1 cellular context compared by ENCODE assay signal in the genomic region with DNA sequence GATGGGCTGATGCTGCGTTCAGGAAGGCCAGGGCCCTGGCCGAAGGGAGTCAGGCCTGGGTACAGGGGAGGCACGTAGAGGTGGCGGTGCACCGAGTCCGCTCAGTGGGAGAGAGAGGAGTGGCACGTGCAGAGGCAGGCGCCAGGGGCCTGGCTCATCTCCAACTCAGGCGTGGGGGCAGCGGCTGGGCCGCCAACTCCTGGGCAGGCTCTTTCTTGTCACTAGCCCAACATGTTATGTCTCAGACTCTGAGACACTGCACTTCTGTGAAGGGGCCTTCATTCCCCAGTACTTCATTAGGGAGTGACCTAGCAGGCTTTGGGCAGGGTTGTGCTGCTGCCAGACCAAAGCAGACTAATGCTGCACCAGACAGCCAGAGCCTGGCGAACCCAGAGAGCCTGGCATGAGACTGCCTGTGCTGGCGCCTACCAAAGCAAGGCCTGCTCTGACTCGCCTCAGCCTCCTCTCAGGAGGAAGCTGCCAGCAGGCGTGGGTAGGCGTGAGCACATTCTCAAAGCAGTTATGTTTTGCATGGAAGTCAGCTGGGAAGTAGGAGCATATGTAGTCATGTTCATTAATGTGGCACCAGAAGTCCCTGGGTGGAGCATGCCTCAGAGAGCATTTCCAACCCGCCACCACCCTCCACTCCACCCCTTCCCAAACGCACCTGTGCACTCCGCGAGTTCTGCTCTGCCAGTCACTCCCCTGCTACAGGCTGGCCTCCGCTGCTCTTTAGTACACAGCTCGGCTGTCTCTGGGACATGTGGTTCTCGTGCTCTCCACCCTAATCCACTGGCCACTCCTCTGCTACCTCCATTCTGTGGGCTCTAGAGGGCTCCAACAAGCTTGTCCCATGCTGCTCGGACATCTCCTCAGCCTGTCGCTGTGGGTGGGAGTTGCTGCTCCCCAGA.
TF ChIP-seq lines count a peak whose summit lies in the region.

No MANE protein-coding gene starts in this region.

TF ChIP-seq in HEK293, 187 proteins besides CTCF, POLR2A, EP300 and RAD21 (continued from another document and continues in another):
- TF ChIP-seq ZNF549 (tag by site-specific recombination; IDR thresholded peaks at IDR 0.05), result no peak
- no peak for TF ChIP-seq ZNF140 (tag by site-specific recombination; IDR thresholded peaks at IDR 0.05)
- TF ChIP-seq GFI1B (tag by site-specific recombination; IDR thresholded peaks at IDR 0.05), result no peak
- TF ChIP-seq, protein P1, sequence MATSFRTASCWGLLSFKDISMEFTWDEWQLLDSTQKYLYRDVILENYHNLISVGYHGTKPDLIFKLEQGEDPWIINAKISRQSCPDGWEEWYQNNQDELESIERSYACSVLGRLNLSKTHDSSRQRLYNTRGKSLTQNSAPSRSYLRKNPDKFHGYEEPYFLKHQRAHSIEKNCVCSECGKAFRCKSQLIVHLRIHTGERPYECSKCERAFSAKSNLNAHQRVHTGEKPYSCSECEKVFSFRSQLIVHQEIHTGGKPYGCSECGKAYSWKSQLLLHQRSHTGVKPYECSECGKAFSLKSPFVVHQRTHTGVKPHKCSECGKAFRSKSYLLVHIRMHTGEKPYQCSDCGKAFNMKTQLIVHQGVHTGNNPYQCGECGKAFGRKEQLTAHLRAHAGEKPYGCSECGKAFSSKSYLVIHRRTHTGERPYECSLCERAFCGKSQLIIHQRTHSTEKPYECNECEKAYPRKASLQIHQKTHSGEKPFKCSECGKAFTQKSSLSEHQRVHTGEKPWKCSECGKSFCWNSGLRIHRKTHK (tag by site-specific recombination; IDR thresholded peaks at IDR 0.05), result no peak
- TF ChIP-seq ZNF202 (tag by site-specific recombination; IDR thresholded peaks at IDR 0.05; ENCODE audit: borderline replicate concordance), result no peak
- TF ChIP-seq IKZF3 (tag by site-specific recombination; IDR thresholded peaks at IDR 0.05), result no peak
- TF ChIP-seq ZBTB20 (tag by site-specific recombination; IDR thresholded peaks at IDR 0.05), result peak; percentile 16; the same call in 1 of the 2 replicates
- TF ChIP-seq, protein P2, sequence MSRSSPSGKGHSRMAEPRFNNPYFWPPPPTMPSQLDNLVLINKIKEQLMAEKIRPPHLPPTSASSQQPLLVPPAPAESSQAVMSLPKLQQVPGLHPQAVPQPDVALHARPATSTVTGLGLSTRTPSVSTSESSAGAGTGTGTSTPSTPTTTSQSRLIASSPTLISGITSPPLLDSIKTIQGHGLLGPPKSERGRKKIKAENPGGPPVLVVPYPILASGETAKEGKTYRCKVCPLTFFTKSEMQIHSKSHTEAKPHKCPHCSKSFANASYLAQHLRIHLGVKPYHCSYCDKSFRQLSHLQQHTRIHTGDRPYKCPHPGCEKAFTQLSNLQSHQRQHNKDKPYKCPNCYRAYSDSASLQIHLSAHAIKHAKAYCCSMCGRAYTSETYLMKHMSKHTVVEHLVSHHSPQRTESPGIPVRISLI (tag by site-specific recombination; IDR thresholded peaks at IDR 0.05), result no peak
- no peak for TF ChIP-seq ZFP37 (tag by site-specific recombination; IDR thresholded peaks at IDR 0.05)
- TF ChIP-seq, protein P3, sequence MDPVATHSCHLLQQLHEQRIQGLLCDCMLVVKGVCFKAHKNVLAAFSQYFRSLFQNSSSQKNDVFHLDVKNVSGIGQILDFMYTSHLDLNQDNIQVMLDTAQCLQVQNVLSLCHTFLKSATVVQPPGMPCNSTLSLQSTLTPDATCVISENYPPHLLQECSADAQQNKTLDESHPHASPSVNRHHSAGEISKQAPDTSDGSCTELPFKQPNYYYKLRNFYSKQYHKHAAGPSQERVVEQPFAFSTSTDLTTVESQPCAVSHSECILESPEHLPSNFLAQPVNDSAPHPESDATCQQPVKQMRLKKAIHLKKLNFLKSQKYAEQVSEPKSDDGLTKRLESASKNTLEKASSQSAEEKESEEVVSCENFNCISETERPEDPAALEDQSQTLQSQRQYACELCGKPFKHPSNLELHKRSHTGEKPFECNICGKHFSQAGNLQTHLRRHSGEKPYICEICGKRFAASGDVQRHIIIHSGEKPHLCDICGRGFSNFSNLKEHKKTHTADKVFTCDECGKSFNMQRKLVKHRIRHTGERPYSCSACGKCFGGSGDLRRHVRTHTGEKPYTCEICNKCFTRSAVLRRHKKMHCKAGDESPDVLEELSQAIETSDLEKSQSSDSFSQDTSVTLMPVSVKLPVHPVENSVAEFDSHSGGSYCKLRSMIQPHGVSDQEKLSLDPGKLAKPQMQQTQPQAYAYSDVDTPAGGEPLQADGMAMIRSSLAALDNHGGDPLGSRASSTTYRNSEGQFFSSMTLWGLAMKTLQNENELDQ (tag by site-specific recombination; IDR thresholded peaks at IDR 0.05; ENCODE audit: low read depth), result no peak
- TF ChIP-seq ZNF114 (tag by site-specific recombination; IDR thresholded peaks at IDR 0.05), result no peak
- no peak for TF ChIP-seq ZNF473 (tag by site-specific recombination; IDR thresholded peaks at IDR 0.05)
- TF ChIP-seq GLI2 (tag by site-specific recombination; IDR thresholded peaks at IDR 0.05; ENCODE audit: borderline replicate concordance, low read depth), result no peak
- peak; percentile 29; the same call in 1 of the 2 replicates for TF ChIP-seq GLIS2 (tag by site-specific recombination; IDR thresholded peaks at IDR 0.05)
- 0 out of 2 replicates have a peak, but pooled peaks have one; percentile 25 for TF ChIP-seq ZNF610 (tag by site-specific recombination; IDR thresholded peaks at IDR 0.05; ENCODE audit: borderline replicate concordance)
- no peak for TF ChIP-seq ZNF768 (tag by site-specific recombination; IDR thresholded peaks at IDR 0.05)
- no peak for TF ChIP-seq ZNF529 (tag by site-specific recombination; IDR thresholded peaks at IDR 0.05; ENCODE audit: insufficient replicate concordance)
- TF ChIP-seq RBAK (tag by site-specific recombination; IDR thresholded peaks at IDR 0.05), result no peak
- peak; percentile 80 for TF ChIP-seq ZFHX2 (tag by site-specific recombination; conservative IDR thresholded peaks at IDR 0.05)
- TF ChIP-seq, protein P4, sequence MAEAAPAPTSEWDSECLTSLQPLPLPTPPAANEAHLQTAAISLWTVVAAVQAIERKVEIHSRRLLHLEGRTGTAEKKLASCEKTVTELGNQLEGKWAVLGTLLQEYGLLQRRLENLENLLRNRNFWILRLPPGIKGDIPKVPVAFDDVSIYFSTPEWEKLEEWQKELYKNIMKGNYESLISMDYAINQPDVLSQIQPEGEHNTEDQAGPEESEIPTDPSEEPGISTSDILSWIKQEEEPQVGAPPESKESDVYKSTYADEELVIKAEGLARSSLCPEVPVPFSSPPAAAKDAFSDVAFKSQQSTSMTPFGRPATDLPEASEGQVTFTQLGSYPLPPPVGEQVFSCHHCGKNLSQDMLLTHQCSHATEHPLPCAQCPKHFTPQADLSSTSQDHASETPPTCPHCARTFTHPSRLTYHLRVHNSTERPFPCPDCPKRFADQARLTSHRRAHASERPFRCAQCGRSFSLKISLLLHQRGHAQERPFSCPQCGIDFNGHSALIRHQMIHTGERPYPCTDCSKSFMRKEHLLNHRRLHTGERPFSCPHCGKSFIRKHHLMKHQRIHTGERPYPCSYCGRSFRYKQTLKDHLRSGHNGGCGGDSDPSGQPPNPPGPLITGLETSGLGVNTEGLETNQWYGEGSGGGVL (tag by site-specific recombination; IDR thresholded peaks at IDR 0.05), result no peak
- no peak for TF ChIP-seq YY2 (tag by site-specific recombination; IDR thresholded peaks at IDR 0.05)
- TF ChIP-seq KLF7 (tag by site-specific recombination; IDR thresholded peaks at IDR 0.05; ENCODE audit: borderline replicate concordance), result no peak
- TF ChIP-seq ZNF792 (tag by site-specific recombination; IDR thresholded peaks at IDR 0.05), result no peak
- TF ChIP-seq ZNF23 (tag by site-specific recombination; IDR thresholded peaks at IDR 0.05; ENCODE audit: borderline replicate concordance), result no peak
- TF ChIP-seq ZNF785 (tag by site-specific recombination; IDR thresholded peaks at IDR 0.05), result no peak
- TF ChIP-seq ZNF37A (tag by site-specific recombination; IDR thresholded peaks at IDR 0.05), result no peak
- TF ChIP-seq ZNF626 (tag by site-specific recombination; IDR thresholded peaks at IDR 0.05), result no peak
- no peak for TF ChIP-seq ZNF138 (tag by site-specific recombination; IDR thresholded peaks at IDR 0.05; ENCODE audit: borderline replicate concordance)
- TF ChIP-seq ZNF843 (tag by site-specific recombination; IDR thresholded peaks at IDR 0.05), result peak; percentile 20; the same call in 1 of the 2 replicates
- no peak for TF ChIP-seq MEIS1 (CRISPR knock-in tag; IDR thresholded peaks at IDR 0.05; ENCODE audit: borderline replicate concordance)
- TF ChIP-seq ZNF776 (tag by site-specific recombination; IDR thresholded peaks at IDR 0.05; ENCODE audit: borderline replicate concordance), result no peak
- peak; percentile 99 for TF ChIP-seq ZBTB17 (tag by site-specific recombination; IDR thresholded peaks at IDR 0.05)
- no peak for TF ChIP-seq ZNF169 (tag by site-specific recombination; IDR thresholded peaks at IDR 0.05)
- TF ChIP-seq, protein P5, sequence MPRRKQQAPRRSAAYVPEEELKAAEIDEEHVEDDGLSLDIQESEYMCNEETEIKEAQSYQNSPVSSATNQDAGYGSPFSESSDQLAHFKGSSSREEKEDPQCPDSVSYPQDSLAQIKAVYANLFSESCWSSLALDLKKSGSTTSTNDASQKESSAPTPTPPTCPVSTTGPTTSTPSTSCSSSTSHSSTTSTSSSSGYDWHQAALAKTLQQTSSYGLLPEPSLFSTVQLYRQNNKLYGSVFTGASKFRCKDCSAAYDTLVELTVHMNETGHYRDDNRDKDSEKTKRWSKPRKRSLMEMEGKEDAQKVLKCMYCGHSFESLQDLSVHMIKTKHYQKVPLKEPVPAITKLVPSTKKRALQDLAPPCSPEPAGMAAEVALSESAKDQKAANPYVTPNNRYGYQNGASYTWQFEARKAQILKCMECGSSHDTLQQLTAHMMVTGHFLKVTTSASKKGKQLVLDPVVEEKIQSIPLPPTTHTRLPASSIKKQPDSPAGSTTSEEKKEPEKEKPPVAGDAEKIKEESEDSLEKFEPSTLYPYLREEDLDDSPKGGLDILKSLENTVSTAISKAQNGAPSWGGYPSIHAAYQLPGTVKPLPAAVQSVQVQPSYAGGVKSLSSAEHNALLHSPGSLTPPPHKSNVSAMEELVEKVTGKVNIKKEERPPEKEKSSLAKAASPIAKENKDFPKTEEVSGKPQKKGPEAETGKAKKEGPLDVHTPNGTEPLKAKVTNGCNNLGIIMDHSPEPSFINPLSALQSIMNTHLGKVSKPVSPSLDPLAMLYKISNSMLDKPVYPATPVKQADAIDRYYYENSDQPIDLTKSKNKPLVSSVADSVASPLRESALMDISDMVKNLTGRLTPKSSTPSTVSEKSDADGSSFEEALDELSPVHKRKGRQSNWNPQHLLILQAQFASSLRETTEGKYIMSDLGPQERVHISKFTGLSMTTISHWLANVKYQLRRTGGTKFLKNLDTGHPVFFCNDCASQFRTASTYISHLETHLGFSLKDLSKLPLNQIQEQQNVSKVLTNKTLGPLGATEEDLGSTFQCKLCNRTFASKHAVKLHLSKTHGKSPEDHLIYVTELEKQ (tag by site-specific recombination; IDR thresholded peaks at IDR 0.05; ENCODE audit: borderline replicate concordance), result no peak
- TF ChIP-seq, protein P6, sequence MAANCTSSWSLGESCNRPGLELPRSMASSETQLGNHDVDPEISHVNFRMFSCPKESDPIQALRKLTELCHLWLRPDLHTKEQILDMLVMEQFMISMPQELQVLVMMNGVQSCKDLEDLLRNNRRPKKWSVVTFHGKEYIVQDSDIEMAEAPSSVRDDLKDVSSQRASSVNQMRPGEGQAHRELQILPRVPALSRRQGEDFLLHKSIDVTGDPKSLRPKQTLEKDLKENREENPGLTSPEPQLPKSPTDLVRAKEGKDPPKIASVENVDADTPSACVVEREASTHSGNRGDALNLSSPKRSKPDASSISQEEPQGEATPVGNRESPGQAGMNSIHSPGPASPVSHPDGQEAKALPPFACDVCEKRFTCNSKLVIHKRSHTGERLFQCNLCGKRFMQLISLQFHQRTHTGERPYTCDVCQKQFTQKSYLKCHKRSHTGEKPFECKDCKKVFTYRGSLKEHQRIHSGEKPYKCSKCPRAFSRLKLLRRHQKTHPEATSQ (tag by site-specific recombination; IDR thresholded peaks at IDR 0.05), result no peak
- TF ChIP-seq, protein P7, sequence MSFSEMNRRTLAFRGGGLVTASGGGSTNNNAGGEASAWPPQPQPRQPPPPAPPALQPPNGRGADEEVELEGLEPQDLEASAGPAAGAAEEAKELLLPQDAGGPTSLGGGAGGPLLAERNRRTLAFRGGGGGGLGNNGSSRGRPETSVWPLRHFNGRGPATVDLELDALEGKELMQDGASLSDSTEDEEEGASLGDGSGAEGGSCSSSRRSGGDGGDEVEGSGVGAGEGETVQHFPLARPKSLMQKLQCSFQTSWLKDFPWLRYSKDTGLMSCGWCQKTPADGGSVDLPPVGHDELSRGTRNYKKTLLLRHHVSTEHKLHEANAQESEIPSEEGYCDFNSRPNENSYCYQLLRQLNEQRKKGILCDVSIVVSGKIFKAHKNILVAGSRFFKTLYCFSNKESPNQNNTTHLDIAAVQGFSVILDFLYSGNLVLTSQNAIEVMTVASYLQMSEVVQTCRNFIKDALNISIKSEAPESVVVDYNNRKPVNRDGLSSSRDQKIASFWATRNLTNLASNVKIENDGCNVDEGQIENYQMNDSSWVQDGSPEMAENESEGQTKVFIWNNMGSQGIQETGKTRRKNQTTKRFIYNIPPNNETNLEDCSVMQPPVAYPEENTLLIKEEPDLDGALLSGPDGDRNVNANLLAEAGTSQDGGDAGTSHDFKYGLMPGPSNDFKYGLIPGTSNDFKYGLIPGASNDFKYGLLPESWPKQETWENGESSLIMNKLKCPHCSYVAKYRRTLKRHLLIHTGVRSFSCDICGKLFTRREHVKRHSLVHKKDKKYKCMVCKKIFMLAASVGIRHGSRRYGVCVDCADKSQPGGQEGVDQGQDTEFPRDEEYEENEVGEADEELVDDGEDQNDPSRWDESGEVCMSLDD (tag by site-specific recombination; IDR thresholded peaks at IDR 0.05), result 0 out of 2 replicates have a peak, but pooled peaks have one; percentile 15
- no peak for TF ChIP-seq ZNF530 (tag by site-specific recombination; IDR thresholded peaks at IDR 0.05; ENCODE audit: low read depth)
- TF ChIP-seq ZNF2 (tag by site-specific recombination; IDR thresholded peaks at IDR 0.05), result no peak
- no peak for TF ChIP-seq ZBTB8A (tag by site-specific recombination; IDR thresholded peaks at IDR 0.05)
- no peak for TF ChIP-seq KLF8 (tag by site-specific recombination; IDR thresholded peaks at IDR 0.05)
- TF ChIP-seq, protein P8, sequence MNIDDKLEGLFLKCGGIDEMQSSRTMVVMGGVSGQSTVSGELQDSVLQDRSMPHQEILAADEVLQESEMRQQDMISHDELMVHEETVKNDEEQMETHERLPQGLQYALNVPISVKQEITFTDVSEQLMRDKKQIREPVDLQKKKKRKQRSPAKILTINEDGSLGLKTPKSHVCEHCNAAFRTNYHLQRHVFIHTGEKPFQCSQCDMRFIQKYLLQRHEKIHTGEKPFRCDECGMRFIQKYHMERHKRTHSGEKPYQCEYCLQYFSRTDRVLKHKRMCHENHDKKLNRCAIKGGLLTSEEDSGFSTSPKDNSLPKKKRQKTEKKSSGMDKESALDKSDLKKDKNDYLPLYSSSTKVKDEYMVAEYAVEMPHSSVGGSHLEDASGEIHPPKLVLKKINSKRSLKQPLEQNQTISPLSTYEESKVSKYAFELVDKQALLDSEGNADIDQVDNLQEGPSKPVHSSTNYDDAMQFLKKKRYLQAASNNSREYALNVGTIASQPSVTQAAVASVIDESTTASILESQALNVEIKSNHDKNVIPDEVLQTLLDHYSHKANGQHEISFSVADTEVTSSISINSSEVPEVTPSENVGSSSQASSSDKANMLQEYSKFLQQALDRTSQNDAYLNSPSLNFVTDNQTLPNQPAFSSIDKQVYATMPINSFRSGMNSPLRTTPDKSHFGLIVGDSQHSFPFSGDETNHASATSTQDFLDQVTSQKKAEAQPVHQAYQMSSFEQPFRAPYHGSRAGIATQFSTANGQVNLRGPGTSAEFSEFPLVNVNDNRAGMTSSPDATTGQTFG (tag by site-specific recombination; IDR thresholded peaks at IDR 0.05; ENCODE audit: borderline replicate concordance), result no peak
- no peak for TF ChIP-seq ZSCAN23 (tag by site-specific recombination; IDR thresholded peaks at IDR 0.05)
- TF ChIP-seq ZNF366 (tag by site-specific recombination; conservative IDR thresholded peaks at IDR 0.05), result no peak
- peak; percentile 69 for TF ChIP-seq ZIC2 (tag by site-specific recombination; IDR thresholded peaks at IDR 0.05)
